In the genomic region with DNA sequence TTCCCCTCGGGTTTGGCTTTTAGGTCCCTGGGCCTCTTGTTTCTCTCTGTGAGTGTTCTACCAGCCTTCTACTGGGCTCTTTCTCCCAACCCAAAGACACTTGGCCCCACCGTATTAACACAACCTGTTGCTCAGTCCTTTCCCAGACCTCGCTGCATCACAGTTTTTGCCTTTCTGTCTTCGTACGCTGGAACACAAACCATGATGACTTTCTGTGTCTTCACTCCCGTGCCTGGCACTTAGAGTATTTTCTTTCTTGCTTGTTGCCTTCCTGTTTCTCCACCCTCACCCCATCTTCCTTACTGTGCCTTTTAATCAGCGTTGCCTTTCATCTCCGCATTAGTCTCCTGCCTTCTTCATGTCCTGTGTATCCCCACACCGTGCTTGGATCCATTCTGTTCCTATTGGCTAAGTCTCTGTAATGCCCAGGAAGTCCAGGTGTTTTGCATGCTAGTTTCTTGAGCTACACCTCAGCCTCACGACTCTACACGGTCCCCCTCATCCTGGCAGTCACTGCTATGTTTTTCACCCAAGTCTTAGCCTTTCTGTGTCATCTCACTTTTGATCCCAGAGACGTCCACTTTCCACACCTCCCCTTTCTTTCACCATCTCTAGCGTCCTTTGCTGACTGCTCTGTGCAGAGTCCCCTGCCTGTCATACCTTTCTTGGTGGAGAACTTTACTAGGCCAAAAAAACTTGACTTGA, we compare ENCODE assay signal across 8 cellular contexts. TPM values are rescaled to one million over a fixed set of nuclear protein-coding genes. Genes with fewer than 3 reads are reported as not detected.
DNase-seq lines count a peak whose midpoint lies in the region; ATAC-seq and TF ChIP-seq lines count a peak whose summit lies in the region.

No MANE protein-coding gene starts in this region.

- H2AK5ac ChIP-seq in mesendoderm (ENCODE audit: low read length): no peak overlapping the region

- no peak overlapping the region for H3K18ac ChIP-seq in mesendoderm (ENCODE audit: low read length)

- H3K56ac ChIP-seq in mesendoderm (ENCODE audit: low read length): peak overlapping the region; percentile 97

- H3K4ac ChIP-seq in mesendoderm (ENCODE audit: low read depth, low read length): no peak overlapping the region

- H2BK120ac ChIP-seq in mesendoderm (ENCODE audit: low read depth, low read length): no peak overlapping the region

- DNase-seq in right atrium auricular region (ENCODE audit: low spot score) (no peak), left cardiac atrium (no peak), body of pancreas (no peak), mesendoderm (no peak), SIG-M5 (lab: John Stamatoyannopoulos, UW) (no peak), CD1c-positive myeloid dendritic cell (ENCODE audit: extremely low spot score) (no peak), GM20000 (ENCODE audit: low spot score) (no peak)

- no peak overlapping the region for H2BK5ac ChIP-seq in mesendoderm (ENCODE audit: low read length)

- peaks cover 0 to 66% of the 10 kb centered on the region in 2 donors for H3K4me1 ChIP-seq in right atrium auricular region
- H3K4me1 ChIP-seq in body of pancreas: peaks cover 69% of the 10 kb centered on the region
- peaks cover 28% of the 10 kb centered on the region for H3K4me1 ChIP-seq in mesendoderm (ENCODE audit: control insufficient read depth, low read depth, low read length)

- H4K5ac ChIP-seq in mesendoderm (ENCODE audit: low read length): no peak overlapping the region

- ATAC-seq in left cardiac atrium: no peak
- ATAC-seq in body of pancreas: no peak
- ATAC-seq in GM18909 (IDR thresholded peaks at IDR 0.05; ENCODE audit: poor library complexity, unreplicated experiment): no peak

- H3K9me3 ChIP-seq in right atrium auricular region: no peaks in the 10 kb centered on the region
- H3K9me3 ChIP-seq in body of pancreas: no peaks in the 10 kb centered on the region

- 0 to 3% methylated on average over 13 of the region's 13 CpGs for WGBS in body of pancreas, 2 donors
- WGBS in mesendoderm (ENCODE audit: extremely low coverage, insufficient coverage, low lambda C conversion rate): no CpG with 5 or more reads among the region's 13 CpGs

- intact Hi-C loops in left cardiac atrium (cut with DNase I): loop anchor here in 1 of 2 donors (10.0 kb wide), 1 partner anchor 54 kb away; no protein-coding TSS in a partner anchor
- intact Hi-C loops in body of pancreas (cut with DNase I): no loop called here

- no peak for TF ChIP-seq POLR2A in body of pancreas (IDR thresholded peaks at IDR 0.05)

- H2BK15ac ChIP-seq in mesendoderm (replicated peaks; ENCODE audit: low read depth): no peak overlapping the region

- peak overlapping the region; percentile 87 for H3K23ac ChIP-seq in mesendoderm (ENCODE audit: low read length)

- H3K4me3 ChIP-seq in right atrium auricular region (peak overlapping the region; percentile 87 to 94), body of pancreas (peak overlapping the region in 1 of 2 donors; percentile 80), mesendoderm (ENCODE audit: low read length) (peak overlapping the region; percentile 94)

- H3K36me3 ChIP-seq in right atrium auricular region (peaks cover 5% of the 10 kb centered on the region), body of pancreas (replicated peaks in 1 of 2; ENCODE audit: insufficient read depth in 1 of 2, low read depth in 2 of 2) (no peaks in the 10 kb centered on the region), mesendoderm (ENCODE audit: control insufficient read depth, insufficient read depth, low read length) (no peaks in the 10 kb centered on the region)

- peak overlapping the region; percentile 95 for H3K9ac ChIP-seq in mesendoderm (ENCODE audit: low read length)

- TF ChIP-seq CTCF in right atrium auricular region (IDR thresholded peaks at IDR 0.05) (no peak), body of pancreas (IDR thresholded peaks at IDR 0.05) (no peak), GM20000 (IDR thresholded peaks at IDR 0.05; ENCODE audit: extremely low read depth, missing control alignments) (no peak)

- H3K4me2 ChIP-seq in mesendoderm (ENCODE audit: low read length): peak overlapping the region; percentile 97

- H3K79me2 ChIP-seq in mesendoderm (ENCODE audit: control insufficient read depth, insufficient read depth, low read length): peaks cover 58% of the 10 kb centered on the region

- H3K27ac ChIP-seq in right atrium auricular region (peak overlapping the region; percentile 86 to 90), body of pancreas (peak overlapping the region; percentile 36 to 93 (median 79)), mesendoderm (ENCODE audit: low read depth, low read length) (no peak overlapping the region)

- no peaks in the 10 kb centered on the region for H3K27me3 ChIP-seq in right atrium auricular region
- no peaks in the 10 kb centered on the region for H3K27me3 ChIP-seq in body of pancreas
- no peaks in the 10 kb centered on the region for H3K27me3 ChIP-seq in mesendoderm (ENCODE audit: insufficient read depth, low read length, poor library complexity)

- H3K79me1 ChIP-seq in mesendoderm (ENCODE audit: low read length): peaks cover 31% of the 10 kb centered on the region

- no peak overlapping the region for H4K8ac ChIP-seq in mesendoderm (ENCODE audit: low read depth, low read length)

RNA-seq across cellular contexts. Expression of a gene that starts 1.6 kb away (rescaled TPM):
- total RNA-seq in right atrium auricular region (10 to 100 TPM; 29.3 to 31.5 TPM), left cardiac atrium (10 to 100 TPM; 33.5 to 37.5 TPM), body of pancreas (10 to 100 TPM; 32.2 to 33.9 TPM)
- polyA plus RNA-seq in mesendoderm (2013, experiment 1 of 2): 44.0 TPM
- polyA plus RNA-seq in mesendoderm (2013, experiment 2 of 2): 44.6 TPM

RNA-seq across cellular contexts. Expression of a gene that starts 27.3 kb away (rescaled TPM):
- total RNA-seq in right atrium auricular region (10 to 100 TPM in 1 of 2 donors, 1 to 10 TPM in 1; 7.0 to 12.1 TPM), left cardiac atrium (10 to 100 TPM; 13.3 to 13.5 TPM), body of pancreas (10 to 100 TPM in 1 of 2 donors, 1 to 10 TPM in 1; 3.6 to 16.2 TPM)
- 63.0 TPM for polyA plus RNA-seq in mesendoderm (2013, experiment 1 of 2)
- 65.1 TPM for polyA plus RNA-seq in mesendoderm (2013, experiment 2 of 2)
